Comparison of ENCODE assay signal across 8 cellular contexts in the genomic region with DNA sequence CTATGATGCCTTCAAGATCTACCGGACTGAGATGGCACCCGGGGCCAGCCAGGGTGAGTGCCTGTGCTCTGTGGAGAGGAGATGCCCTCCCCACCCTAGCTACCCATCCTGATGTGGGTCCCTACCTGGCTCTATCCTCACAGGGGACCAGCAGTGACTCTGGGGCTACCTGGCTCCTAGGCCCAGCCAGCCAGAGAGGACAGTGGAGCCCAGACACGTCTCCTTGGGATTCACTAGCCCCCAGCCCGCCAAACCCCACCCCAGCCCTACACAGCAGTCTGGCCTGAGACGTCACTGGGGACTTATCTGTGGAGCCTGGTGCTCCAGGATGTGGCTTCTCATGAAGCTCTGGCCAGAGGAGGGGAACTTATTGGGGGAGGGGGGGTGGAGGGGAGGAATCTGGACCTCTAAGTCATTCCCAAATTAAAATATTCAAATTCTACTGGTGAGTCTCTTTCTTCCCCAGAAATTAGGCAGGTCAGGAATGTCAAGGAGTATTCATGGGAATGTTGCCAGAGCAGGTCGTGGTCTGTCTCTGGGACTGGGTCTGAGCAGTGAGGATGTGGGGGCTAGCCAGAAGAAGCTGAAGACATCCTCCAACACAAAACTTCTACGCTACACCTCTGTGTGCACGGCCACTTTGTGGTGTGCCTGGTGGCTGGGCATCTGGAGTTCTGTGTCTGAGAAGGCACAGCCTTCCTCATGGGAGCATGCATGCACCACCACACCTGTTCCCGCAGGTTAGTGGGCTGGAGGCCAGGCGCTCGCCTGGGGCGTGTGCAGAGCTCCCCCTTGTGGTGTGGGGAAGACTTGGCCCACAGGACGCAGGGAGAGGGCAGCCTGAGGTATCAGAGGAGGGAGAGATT. TPM values are rescaled to one million over a fixed set of nuclear protein-coding genes. Genes with fewer than 3 reads are reported as not detected.
A peak's percentile ranks its signal among the peaks of the same experiment; 100 is the strongest.
DNase-seq lines count a peak whose midpoint lies in the region; ATAC-seq and TF ChIP-seq lines count a peak whose summit lies in the region.

No MANE protein-coding gene starts in this region.

- no peaks in the 10 kb centered on the region for H3K4me1 Mint-ChIP-seq in activated CD4-positive, alpha-beta T cell treated with anti-CD3 and anti-CD28 coated beads for 36 hours
- no peaks in the 10 kb centered on the region for H3K4me1 Mint-ChIP-seq in chondrocyte (ENCODE audit: low read depth)
- H3K4me1 Mint-ChIP-seq in memory B cell = no peaks in the 10 kb centered on the region

- DNase-seq in NCI-H2227 (lab: John Stamatoyannopoulos, UW; ENCODE audit: unreplicated experiment) (peak; percentile 11), NCI-H2227 treated with DMSO at 0.1 percent for 48 hours (lab: John Stamatoyannopoulos, UW) (no peak), NCI-H1930 (lab: John Stamatoyannopoulos, UW) (peak; percentile 9 to 41), chondrocyte (ENCODE audit: low spot score) (no peak), memory B cell (ENCODE audit: low spot score in 2 of 2) (peak; percentile 66 to 68)
- DNase-seq in activated CD4-positive, alpha-beta T cell treated with anti-CD3 and anti-CD28 coated beads for 36 hours = peak; percentile 78
- DNase-seq in stimulated activated CD8-positive, alpha-beta memory T cell treated with anti-CD3 and anti-CD28 coated beads, Interleukin-4, amount 100 ng/mL, for 24 hours (ENCODE audit: low read depth) = peak; percentile 46

- no peaks in the 10 kb centered on the region for H3K9me3 Mint-ChIP-seq in activated CD4-positive, alpha-beta T cell treated with anti-CD3 and anti-CD28 coated beads for 36 hours (ENCODE audit: low read depth)
- H3K9me3 Mint-ChIP-seq in chondrocyte (ENCODE audit: low read depth) = no peaks in the 10 kb centered on the region
- H3K9me3 Mint-ChIP-seq in memory B cell = no peaks in the 10 kb centered on the region

- peak; percentile 92 for ATAC-seq in activated CD4-positive, alpha-beta T cell treated with anti-CD3 and anti-CD28 coated beads for 36 hours
- ATAC-seq in memory B cell (ENCODE audit: low read depth) (peak; percentile 89), GM19467 (IDR thresholded peaks at IDR 0.05; ENCODE audit: unreplicated experiment) (no peak)

- no peaks in the 10 kb centered on the region for H3K36me3 Mint-ChIP-seq in activated CD4-positive, alpha-beta T cell treated with anti-CD3 and anti-CD28 coated beads for 36 hours (ENCODE audit: low read depth)
- H3K36me3 Mint-ChIP-seq in chondrocyte (ENCODE audit: low read depth) (no peaks in the 10 kb centered on the region), memory B cell (no peaks in the 10 kb centered on the region)

- peaks cover 2% of the 10 kb centered on the region for H3K27me3 Mint-ChIP-seq in activated CD4-positive, alpha-beta T cell treated with anti-CD3 and anti-CD28 coated beads for 36 hours
- H3K27me3 Mint-ChIP-seq in chondrocyte (ENCODE audit: low read depth) (peaks cover 48% of the 10 kb centered on the region), memory B cell (peaks cover 15% of the 10 kb centered on the region)

- POLR2A ChIA-PET in activated CD4-positive, alpha-beta T cell treated with anti-CD3 and anti-CD28 coated beads for 36 hours (lab: Charles Lee) = no interaction called here

- CTCF ChIA-PET in activated CD4-positive, alpha-beta T cell treated with anti-CD3 and anti-CD28 coated beads for 36 hours (lab: Charles Lee) = interaction anchor here (0.5 to 3.0 kb wide), 42 partner anchors 9 to 259 kb away, joined by 3 to 24 read pairs (median 4); partner anchors contain the start of gene SLC22A17

- H3K27ac Mint-ChIP-seq in activated CD4-positive, alpha-beta T cell treated with anti-CD3 and anti-CD28 coated beads for 36 hours = no peak overlapping the region
- H3K27ac Mint-ChIP-seq in chondrocyte (ENCODE audit: unreplicated experiment) = no peak overlapping the region
- H3K27ac Mint-ChIP-seq in memory B cell = no peak overlapping the region

- TF ChIP-seq CTCF in chondrocyte (IDR thresholded peaks at IDR 0.05) = peak; percentile 93

- intact Hi-C loops in activated CD4-positive, alpha-beta T cell treated with anti-CD3 and anti-CD28 coated beads for 36 hours (cut with DNase I, micrococcal nuclease) = loop anchor here (1.0 to 2.0 kb wide), 4 partner anchors 51 to 259 kb away; no protein-coding TSS in a partner anchor

- H3K4me3 Mint-ChIP-seq in activated CD4-positive, alpha-beta T cell treated with anti-CD3 and anti-CD28 coated beads for 36 hours = no peak overlapping the region
- H3K4me3 Mint-ChIP-seq in chondrocyte (ENCODE audit: unreplicated experiment) = no peak overlapping the region
- no peak overlapping the region for H3K4me3 Mint-ChIP-seq in memory B cell

RNA-seq across cellular contexts. Expression of gene CMTM5, which starts 2.7 kb away (rescaled TPM):
- not detected for total RNA-seq in activated CD4-positive, alpha-beta T cell treated with anti-CD3 and anti-CD28 coated beads for 36 hours
- not detected in 3 replicates for total RNA-seq in chondrocyte

RNA-seq across cellular contexts. Expression of gene IL25, which starts 7.0 kb away (rescaled TPM):
- total RNA-seq in activated CD4-positive, alpha-beta T cell treated with anti-CD3 and anti-CD28 coated beads for 36 hours = not detected
- total RNA-seq in chondrocyte = not detected in 3 replicates

RNA-seq across cellular contexts. Expression of gene EFS, which starts 14.6 kb away (rescaled TPM):
- total RNA-seq in activated CD4-positive, alpha-beta T cell treated with anti-CD3 and anti-CD28 coated beads for 36 hours = not detected
- total RNA-seq in chondrocyte = 29.5 to 36.7 TPM (median 29.6 TPM) in 3 replicates

RNA-seq across cellular contexts. Expression of gene SLC22A17, which starts 26.9 kb away (rescaled TPM):
- 1 to 10 TPM; 4.7 to 5.3 TPM for total RNA-seq in activated CD4-positive, alpha-beta T cell treated with anti-CD3 and anti-CD28 coated beads for 36 hours
- total RNA-seq in chondrocyte = 40.3 to 63.9 TPM (median 44.0 TPM) in 3 replicates

RNA-seq across cellular contexts. Expression of gene MYH6, which starts 28.5 kb away (rescaled TPM):
- total RNA-seq in activated CD4-positive, alpha-beta T cell treated with anti-CD3 and anti-CD28 coated beads for 36 hours = under 1 TPM; 0.14 to 0.16 TPM
- total RNA-seq in chondrocyte = not detected in 3 replicates

Comparison
In these comparisons a context has a peak if more than half of its experiments do, and no peak if none do; other contexts are left out.
1. DNase-seq: peak in NCI-H2227 (single experiment), NCI-H1930 (2 of 2), activated CD4-positive, alpha-beta T cell treated with anti-CD3 and anti-CD28 coated beads for 36 hours (single experiment), memory B cell (2 of 2) and stimulated activated CD8-positive, alpha-beta memory T cell treated with anti-CD3 and anti-CD28 coated beads, Interleukin-4, amount 100 ng/mL, for 24 hours (single experiment); none in NCI-H2227 treated with DMSO at 0.1 percent for 48 hours (single experiment) and chondrocyte (single experiment).
2. RNA of gene EFS, which starts 14.6 kb away (total RNA-seq): 29.5 to 36.7 TPM in chondrocyte; not detected in activated CD4-positive, alpha-beta T cell treated with anti-CD3 and anti-CD28 coated beads for 36 hours; every median in the first group is over 10 times any median in the second.